Comparison of ENCODE assay signal across 27 cellular contexts in the genomic region with DNA sequence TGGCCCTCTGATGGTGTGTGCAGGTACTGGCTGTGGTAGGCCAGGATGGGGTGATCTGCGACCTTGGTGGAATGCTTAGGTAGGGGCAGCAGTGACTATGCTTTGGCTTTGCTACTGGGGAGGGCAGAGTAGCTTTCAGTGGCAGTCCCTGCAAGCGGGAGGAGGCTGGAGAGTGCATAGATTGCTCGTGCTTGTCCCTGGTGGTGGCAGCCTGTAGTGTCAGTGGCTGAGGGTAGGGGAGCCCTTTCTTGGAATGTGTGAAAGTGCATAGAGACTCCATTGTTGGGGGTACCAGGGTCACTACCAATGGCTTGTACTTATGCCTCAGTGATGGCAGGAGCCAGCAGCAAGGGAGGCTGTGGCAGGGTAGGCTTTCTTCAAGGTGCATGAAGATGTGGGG.
DNase-seq lines count a peak whose midpoint lies in the region; ATAC-seq and TF ChIP-seq lines count a peak whose summit lies in the region.
"Had no signal": no experiment of that assay in that cellular context is flagged by ENCODE, and none has a peak within 500 bp of the region (broad histone marks: within the 10 kb centered on the region; RNA-seq: fewer than 3 reads in every experiment).

No MANE protein-coding gene starts in this region.

- H3K9me3 ChIP-seq in endodermal cell (ENCODE audit: control insufficient read depth, low read length) (no peaks in the 10 kb centered on the region), sigmoid colon (no peaks in the 10 kb centered on the region), left ventricle myocardium inferior (replicated peaks) (peaks cover 6% of the 10 kb centered on the region)
- H3K9me3 ChIP-seq: BE2C had no signal

- ATAC-seq in HG03378 (IDR thresholded peaks at IDR 0.05; ENCODE audit: unreplicated experiment): no peak
- ATAC-seq: SK-N-SH treated with all-trans-retinoic acid at 6 μM for 48 hours had no signal

- H3K27ac Mint-ChIP-seq in HFFc6 (no peak overlapping the region), endodermal cell (no peak overlapping the region), progenitor cell of endocrine pancreas (peak overlapping the region; percentile 19)
- H3K27ac Mint-ChIP-seq: CD8-positive, alpha-beta memory T cell had no signal

- H3K9ac ChIP-seq in endodermal cell (ENCODE audit: extremely low read depth, low read length, poor library complexity, severe bottlenecking): no peak overlapping the region
- H3K9ac ChIP-seq: GM23248 had no signal

- no peak for TF ChIP-seq EP300 in sigmoid colon (IDR thresholded peaks at IDR 0.05)

- H3K36me3 Mint-ChIP-seq in HFFc6 (ENCODE audit: low read depth): no peaks in the 10 kb centered on the region
- H3K36me3 Mint-ChIP-seq in endodermal cell (ENCODE audit: low read depth): peaks cover 2% of the 10 kb centered on the region
- no peaks in the 10 kb centered on the region for H3K36me3 Mint-ChIP-seq in progenitor cell of endocrine pancreas (ENCODE audit: insufficient read depth)
- H3K36me3 Mint-ChIP-seq: CD14-positive monocyte; CD8-positive, alpha-beta memory T cell had no signal

- peaks cover 3% of the 10 kb centered on the region for H3K27me3 Mint-ChIP-seq in HFFc6 (ENCODE audit: insufficient read depth)
- no peaks in the 10 kb centered on the region for H3K27me3 Mint-ChIP-seq in endodermal cell (ENCODE audit: insufficient read depth)
- no peaks in the 10 kb centered on the region for H3K27me3 Mint-ChIP-seq in progenitor cell of endocrine pancreas

- no peaks in the 10 kb centered on the region for H3K27me3 ChIP-seq in endodermal cell (ENCODE audit: control insufficient read depth, insufficient read depth, low read length, poor library complexity, severe bottlenecking)
- H3K27me3 ChIP-seq in sigmoid colon: no peaks in the 10 kb centered on the region
- no peaks in the 10 kb centered on the region for H3K27me3 ChIP-seq in left ventricle myocardium inferior (ENCODE audit: low read depth)
- H3K27me3 ChIP-seq: BE2C had no signal

- H3K4me3 Mint-ChIP-seq in HFFc6 (no peak overlapping the region), endodermal cell (no peak overlapping the region), progenitor cell of endocrine pancreas (ENCODE audit: low read depth) (no peak overlapping the region)
- H3K4me3 Mint-ChIP-seq: CD14-positive monocyte; CD8-positive, alpha-beta memory T cell; H9 had no signal

- H3K4me1 Mint-ChIP-seq in HFFc6 (ENCODE audit: low read depth) (no peaks in the 10 kb centered on the region), endodermal cell (no peaks in the 10 kb centered on the region), progenitor cell of endocrine pancreas (ENCODE audit: low read depth) (no peaks in the 10 kb centered on the region)
- H3K4me1 Mint-ChIP-seq: CD14-positive monocyte; CD8-positive, alpha-beta memory T cell; H9 had no signal

- TF ChIP-seq POLR2A in sigmoid colon (IDR thresholded peaks at IDR 0.05): no peak

- peak; percentile 12 for TF ChIP-seq CTCF in GM12864 (IDR thresholded peaks at IDR 0.05; ENCODE audit: low read depth, low read length, missing control alignments)
- peak; percentile 18; the same call in 1 of the 2 replicates for TF ChIP-seq CTCF in HFFc6 (IDR thresholded peaks at IDR 0.05)
- peak; percentile 36 for TF ChIP-seq CTCF in endodermal cell (conservative IDR thresholded peaks at IDR 0.05)
- no peak for TF ChIP-seq CTCF in progenitor cell of endocrine pancreas (IDR thresholded peaks at IDR 0.05; ENCODE audit: unreplicated experiment)
- TF ChIP-seq CTCF in coronary artery (IDR thresholded peaks at IDR 0.05): no peak
- TF ChIP-seq CTCF in sigmoid colon (IDR thresholded peaks at IDR 0.05): no peak
- no peak for TF ChIP-seq CTCF in left ventricle myocardium inferior (IDR thresholded peaks at IDR 0.05; ENCODE audit: borderline replicate concordance)

- H3K36me3 ChIP-seq in endodermal cell (ENCODE audit: control insufficient read depth, insufficient read depth, low read length) (no peaks in the 10 kb centered on the region), sigmoid colon (no peaks in the 10 kb centered on the region), left ventricle myocardium inferior (no peaks in the 10 kb centered on the region)
- H3K36me3 ChIP-seq: BE2C had no signal

- no peak for DNase-seq in GM12864 (ENCODE audit: low read depth)
- no peak for DNase-seq in HFFc6
- DNase-seq in endodermal cell: no peak
- DNase-seq in progenitor cell of endocrine pancreas (ENCODE audit: low spot score, unreplicated experiment): no peak
- DNase-seq in coronary artery (ENCODE audit: low spot score): no peak
- no peak for DNase-seq in sigmoid colon
- no peak for DNase-seq in left ventricle myocardium inferior
- DNase-seq: 8988T; ACHN; BE2C; CD8-positive, alpha-beta memory T cell; DMS 273 treated with DMSO at 0.1 percent for 48 hours; DMS79; EL; GDM1; GM23248; H9; NCI-H1092 treated with DMSO at 0.1 percent for 48 hours; NCI-H1436; NCI-H187; NCI-H2081 treated with DMSO at 0.1 percent for 48 hours; NCI-H2171 treated with DMSO at 0.1 percent for 48 hours; NCI-H345; NCI-H510A treated with DMSO at 0.1 percent for 48 hours had no signal

- no peak overlapping the region for H3K27ac ChIP-seq in endodermal cell (ENCODE audit: low read depth, low read length)
- H3K27ac ChIP-seq in coronary artery: no peak overlapping the region
- H3K27ac ChIP-seq in sigmoid colon: no peak overlapping the region
- H3K27ac ChIP-seq in left ventricle myocardium inferior (replicated peaks): no peak overlapping the region
- H3K27ac ChIP-seq: GM23248 had no signal

- no peak overlapping the region for H3K4me3 ChIP-seq in GM12864 (ENCODE audit: low read depth, low read length)
- no peak overlapping the region for H3K4me3 ChIP-seq in endodermal cell (ENCODE audit: low read length)
- H3K4me3 ChIP-seq in coronary artery: no peak overlapping the region
- no peak overlapping the region for H3K4me3 ChIP-seq in sigmoid colon
- H3K4me3 ChIP-seq in left ventricle myocardium inferior: no peak overlapping the region
- H3K4me3 ChIP-seq: GM23248 had no signal

- H3K4me1 ChIP-seq in endodermal cell (ENCODE audit: control insufficient read depth, insufficient read depth, low read length) (no peaks in the 10 kb centered on the region), sigmoid colon (no peaks in the 10 kb centered on the region), left ventricle myocardium inferior (no peaks in the 10 kb centered on the region)
- H3K4me1 ChIP-seq: BE2C had no signal

- WGBS in endodermal cell (ENCODE audit: insufficient coverage in 1 of 2, insufficient read length in 1 of 2), 2 experiments: 92 to 100% methylated on average over 1 to 3 of the region's 3 CpGs
- WGBS in sigmoid colon, 2 donors: 88 to 89% methylated on average over 3 of the region's 3 CpGs

- intact Hi-C loops in sigmoid colon (cut with DNase I) (no loop called here), left ventricle myocardium inferior (cut with micrococcal nuclease) (no loop called here)

- peaks cover 3% of the 10 kb centered on the region; the same call in 1 of the 2 replicates for H3K9me3 Mint-ChIP-seq in HFFc6
- H3K9me3 Mint-ChIP-seq in endodermal cell: peaks cover 52% of the 10 kb centered on the region
- H3K9me3 Mint-ChIP-seq in progenitor cell of endocrine pancreas (ENCODE audit: low read depth): peaks cover 29% of the 10 kb centered on the region

Comparison
In these comparisons a context has a peak if more than half of its experiments do, and no peak if none do; other contexts are left out.
1. CTCF ChIP-seq: peak in GM12864 (single experiment), HFFc6 (single experiment) and endodermal cell (single experiment); none in progenitor cell of endocrine pancreas (single experiment), coronary artery (single experiment), sigmoid colon (0 of 4) and left ventricle myocardium inferior (single experiment).